Comparison of ENCODE assay signal across 19 cellular contexts in genomic region chr12:53811606-53812005, GRCh38. TPM values are rescaled to one million over a fixed set of nuclear protein-coding genes. Genes with fewer than 3 reads are reported as not detected.
DNase-seq lines count a peak whose midpoint lies in the region; ATAC-seq, FAIRE-seq and TF ChIP-seq lines count a peak whose summit lies in the region.
"Had no signal": no experiment of that assay in that cellular context is flagged by ENCODE, and none has a peak within 500 bp of the region (broad histone marks: within the 10 kb centered on the region; RNA-seq: fewer than 3 reads in every experiment).

No MANE protein-coding gene starts in this region.

- no peak overlapping the region for H3K4me2 ChIP-seq in GM23338
- H3K4me2 ChIP-seq in osteoblast (ENCODE audit: insufficient read depth, low read length): peak overlapping the region; percentile 65
- H3K4me2 ChIP-seq: BLaER1 had no signal

- H3K36me3 ChIP-seq in GM23338 (ENCODE audit: insufficient read depth) (no peaks in the 10 kb centered on the region), osteoblast (ENCODE audit: insufficient read depth, low read length) (no peaks in the 10 kb centered on the region)
- H3K36me3 ChIP-seq: BLaER1 had no signal

- no peak overlapping the region for H3K4me3 Mint-ChIP-seq in GM23338
- H3K4me3 Mint-ChIP-seq: CD14-positive monocyte; CD8-positive, alpha-beta T cell; H9 had no signal

- H3K4me1 Mint-ChIP-seq in GM23338: peaks cover 2% of the 10 kb centered on the region
- H3K4me1 Mint-ChIP-seq: CD14-positive monocyte had no signal

- H3K27me3 ChIP-seq in GM23338 (ENCODE audit: insufficient read depth): peaks cover 20% of the 10 kb centered on the region; the same call in 1 of the 2 replicates
- peaks cover 47% of the 10 kb centered on the region for H3K27me3 ChIP-seq in osteoblast (ENCODE audit: insufficient read depth, low read length)
- H3K27me3 ChIP-seq: BLaER1 had no signal

- no peaks in the 10 kb centered on the region; the same call in 2 of the 3 replicates for H3K9me3 Mint-ChIP-seq in GM23338
- H3K9me3 Mint-ChIP-seq: CD8-positive, alpha-beta T cell; H9 had no signal

- H3K27me3 Mint-ChIP-seq in GM23338 (ENCODE audit: insufficient read depth, low read depth, poor library complexity): peaks cover 2% of the 10 kb centered on the region

- H3K4me3 ChIP-seq in GM23338 (no peak overlapping the region), fibroblast of pulmonary artery (replicated peaks; ENCODE audit: low read depth, low read length) (no peak overlapping the region), osteoblast (ENCODE audit: insufficient read depth, low read length) (peak overlapping the region; percentile 4)
- H3K4me3 ChIP-seq: BLaER1 had no signal

- H3K27ac ChIP-seq in GM23338 (ENCODE audit: low read depth): no peak overlapping the region
- no peak overlapping the region for H3K27ac ChIP-seq in osteoblast (ENCODE audit: low read depth, low read length)
- H3K27ac ChIP-seq: BLaER1 had no signal

- H3K4me1 ChIP-seq in GM23338 (ENCODE audit: insufficient read depth) (no peaks in the 10 kb centered on the region), osteoblast (ENCODE audit: insufficient read depth, low read length) (peaks cover 16% of the 10 kb centered on the region)
- H3K4me1 ChIP-seq: BLaER1 had no signal

- no peaks in the 10 kb centered on the region for H3K79me2 ChIP-seq in GM23338 (replicated peaks; ENCODE audit: insufficient read depth)
- H3K79me2 ChIP-seq in osteoblast (ENCODE audit: insufficient read depth, low read length): no peaks in the 10 kb centered on the region

- no peak for TF ChIP-seq CTCF in GM23338 (conservative IDR thresholded peaks at IDR 0.05; ENCODE audit: low read depth in 2 of 2)
- TF ChIP-seq CTCF in fibroblast of pulmonary artery (IDR thresholded peaks at IDR 0.05; ENCODE audit: low read length, missing control alignments): no peak
- no peak for TF ChIP-seq CTCF in osteoblast (IDR thresholded peaks at IDR 0.05; ENCODE audit: extremely low read depth, low read depth, low read length)

- H4K20me1 ChIP-seq in GM23338 (replicated peaks; ENCODE audit: insufficient read depth) (no peaks in the 10 kb centered on the region), osteoblast (ENCODE audit: insufficient read depth, low read length) (no peaks in the 10 kb centered on the region)
- H4K20me1 ChIP-seq: BLaER1 had no signal

- no peaks in the 10 kb centered on the region; the same call in 1 of the 2 replicates for H3K9me2 ChIP-seq in GM23338 (ENCODE audit: insufficient read depth)

- DNase-seq in GM23338 (ENCODE audit: low spot score) (peak; percentile 20), M059J (ENCODE audit: low read depth) (peak; percentile 85), fibroblast of pulmonary artery (ENCODE audit: low read depth) (peak; percentile 6), osteoblast (ENCODE audit: insufficient read length, low spot score, missing footprints) (no peak), frontal cortex (ENCODE audit: low spot score in 2 of 2) (no peak)
- DNase-seq: 8988T; Calu3; CD8-positive, alpha-beta T cell; DMS79 treated with DMSO at 0.1 percent for 48 hours; GF-D8; H9 had no signal

- no peaks in the 10 kb centered on the region for H3K9me3 ChIP-seq in osteoblast (ENCODE audit: low read depth, low read length)
- H3K9me3 ChIP-seq: BLaER1 had no signal

- FAIRE-seq in frontal cortex (lab: Jason Lieb, UNC): no peak

- H3K36me3 Mint-ChIP-seq in GM23338 (ENCODE audit: low read depth): no peaks in the 10 kb centered on the region
- H3K36me3 Mint-ChIP-seq: CD14-positive monocyte; CD8-positive, alpha-beta T cell had no signal

- no peak overlapping the region for H2AFZ ChIP-seq in GM23338
- H2AFZ ChIP-seq in osteoblast (ENCODE audit: low read length): peak overlapping the region; percentile 45

- no peaks in the 10 kb centered on the region for H3F3A ChIP-seq in GM23338 (replicated peaks; ENCODE audit: low read depth)

- H3K27ac Mint-ChIP-seq in GM23338: no peak overlapping the region
- H3K27ac Mint-ChIP-seq: CD14-positive monocyte; CD8-positive, alpha-beta T cell; H9 had no signal

- ATAC-seq in GM23338 (peak; percentile 34; the same call in 1 of the 3 replicates), HG03565 (IDR thresholded peaks at IDR 0.05; ENCODE audit: unreplicated experiment) (no peak), HG02840 (IDR thresholded peaks at IDR 0.05; ENCODE audit: low FRiP score, unreplicated experiment) (no peak)
- ATAC-seq: CD8-positive, alpha-beta T cell had no signal

TF ChIP-seq in GM23338, 12 proteins besides CTCF, POLR2A, EP300 and RAD21 (continues in another document):
- no peak for TF ChIP-seq POLR2AphosphoS5 (IDR thresholded peaks at IDR 0.05; ENCODE audit: low read depth)
- TF ChIP-seq EZH2 (IDR thresholded peaks at IDR 0.05; ENCODE audit: low read depth, unreplicated experiment): no peak
- TF ChIP-seq NANOG (IDR thresholded peaks at IDR 0.05; ENCODE audit: borderline replicate concordance): no peak
- no peak for TF ChIP-seq CREB1 (CRISPR knock-in tag; IDR thresholded peaks at IDR 0.05; ENCODE audit: low read depth)
- no peak for TF ChIP-seq ZNF331 (CRISPR knock-in tag; IDR thresholded peaks at IDR 0.05; ENCODE audit: low read depth)
- no peak for TF ChIP-seq JUNB (IDR thresholded peaks at IDR 0.05; ENCODE audit: unreplicated experiment)
- TF ChIP-seq REST (IDR thresholded peaks at IDR 0.05; ENCODE audit: unreplicated experiment): no peak
- no peak for TF ChIP-seq ZNF114 (CRISPR knock-in tag; IDR thresholded peaks at IDR 0.05)
- TF ChIP-seq STAT1 (IDR thresholded peaks at IDR 0.05; ENCODE audit: unreplicated experiment): no peak
- no peak for TF ChIP-seq ETS1 (IDR thresholded peaks at IDR 0.05)

RNA-seq across cellular contexts. Expression of gene CISTR, which starts 59.8 kb away (rescaled TPM):
- total RNA-seq in GM23338 (2014; rRNA removed; shearing (Covaris generic)): not detected in 2 replicates
- polyA plus RNA-seq in GM23338 (2016; fragmentation: Nextera tagmentation; extraction: Ambion mirVana): not detected in 2 replicates
- total RNA-seq in M059J (2014; rRNA removed; shearing (Covaris generic)): not detected in 2 replicates
- not detected in 2 replicates for total RNA-seq in osteoblast
- total RNA-seq in frontal cortex: not detected
- total RNA-seq: A673; Calu3; CD8-positive, alpha-beta T cell; H1; H9; HT-29 had no signal
- polyA plus RNA-seq: AG04450, CD14-positive monocyte, H1 had no signal

Comparison
In these comparisons a context has a peak if more than half of its experiments do, and no peak if none do; other contexts are left out.
1. DNase-seq: peak in GM23338 (single experiment), M059J (single experiment) and fibroblast of pulmonary artery (single experiment); none in osteoblast (single experiment) and frontal cortex (0 of 2).